ENCODE assay signal across 8 cellular contexts in genomic region chr2:178522950-178523595, GRCh38. TPM values are rescaled to one million over a fixed set of nuclear protein-coding genes. Genes with fewer than 3 reads are reported as not detected.
DNase-seq lines count a peak whose midpoint lies in the region; ATAC-seq and TF ChIP-seq lines count a peak whose summit lies in the region.

No MANE protein-coding gene starts in this region.

- peak in 2 of 4 donors; percentile 63 to 71 for TF ChIP-seq POLR2A in upper lobe of left lung (IDR thresholded peaks at IDR 0.05)

- H3K79me2 ChIP-seq in SU-DHL-6 (ENCODE audit: insufficient read depth, low read length), result peaks cover 39% of the 10 kb centered on the region

- H3K4me1 ChIP-seq in adipocyte (ENCODE audit: control insufficient read depth, insufficient read depth, low read length) (peaks cover 4% of the 10 kb centered on the region), heart right ventricle (peaks cover 0 to 27% (median 2%) of the 10 kb centered on the region in 9 donors), upper lobe of left lung (peaks cover 0 to 10% (median 7%) of the 10 kb centered on the region in 4 donors)

- no peaks in the 10 kb centered on the region for H3K9me2 ChIP-seq in SU-DHL-6 (replicated peaks; ENCODE audit: insufficient read depth, low read length)

- TF ChIP-seq CTCF in SU-DHL-6 (IDR thresholded peaks at IDR 0.05; ENCODE audit: insufficient read depth, low read length, poor library complexity, severe bottlenecking) (peak; percentile 78), heart right ventricle (IDR thresholded peaks at IDR 0.05) (peak; percentile 62 to 86 (median 77)), upper lobe of left lung (IDR thresholded peaks at IDR 0.05) (peak; percentile 63 to 80 (median 70))

- DNase-seq in Daoy (ENCODE audit: low read depth) (peak; percentile 92), LHCN-M2 (ENCODE audit: low read depth) (peak; percentile 69), adipocyte (ENCODE audit: low read depth) (peak; percentile 93), heart right ventricle (peak; percentile 78 to 80), pons (ENCODE audit: low spot score) (peak; percentile 81), upper lobe of left lung (peak; percentile 84 to 90)

- H3K4me3 ChIP-seq in SU-DHL-6 (ENCODE audit: insufficient read depth, low read length, poor library complexity, severe bottlenecking), result peak overlapping the region; percentile 79
- peak overlapping the region; percentile 96 for H3K4me3 ChIP-seq in adipocyte (ENCODE audit: low read length)
- peak overlapping the region; percentile 22 to 72 (median 61) for H3K4me3 ChIP-seq in heart right ventricle
- H3K4me3 ChIP-seq in upper lobe of left lung, result peak overlapping the region; percentile 54 to 72 (median 58)

- H3K4me2 ChIP-seq in SU-DHL-6 (ENCODE audit: low read depth, low read length, poor library complexity, severe bottlenecking), result peak overlapping the region; percentile 74

- no peaks in the 10 kb centered on the region; the same call in 1 of the 2 replicates for H4K20me1 ChIP-seq in SU-DHL-6 (ENCODE audit: low read depth, low read length)

- ATAC-seq in GM21717 (IDR thresholded peaks at IDR 0.05; ENCODE audit: unreplicated experiment), result peak; percentile 95
- peak; percentile 86 to 95 (median 90) for ATAC-seq in heart right ventricle
- ATAC-seq in upper lobe of left lung (ENCODE audit: low FRiP score in 2 of 2), result peak; percentile 96 to 99

- WGBS in heart right ventricle, 2 donors, result 9 to 25% methylated on average over 25 of the region's 25 CpGs
- 13 to 40% methylated on average over 19 to 25 of the region's 25 CpGs for whole genome bisulfite sequencing in upper lobe of left lung, 2 donors

- intact Hi-C loops in heart right ventricle (cut with DNase I), result loop anchor here in 2 of 10 donors (2.0 to 5.0 kb wide), 2 partner anchors 41 to 42 kb away; partner anchors contain the start of gene PLEKHA3 (in 2 of the 2)

- 0 out of 2 replicates have a peak, but pooled peaks cover 4% of the 10 kb centered on the region for H3F3A ChIP-seq in SU-DHL-6 (ENCODE audit: insufficient read depth)

- H3K27ac ChIP-seq in SU-DHL-6 (ENCODE audit: low read depth, low read length) (peak overlapping the region; percentile 48), heart right ventricle (peak overlapping the region in 9 of 10 donors; percentile 50 to 87 (median 71)), upper lobe of left lung (peak overlapping the region; percentile 63 to 89 (median 81))

- no peaks in the 10 kb centered on the region for H3K36me3 ChIP-seq in SU-DHL-6 (ENCODE audit: low read length)
- peaks cover 5% of the 10 kb centered on the region for H3K36me3 ChIP-seq in adipocyte (ENCODE audit: control insufficient read depth, insufficient read depth, low read length, severe bottlenecking)
- peaks cover 0 to 46% (median 27%) of the 10 kb centered on the region in 9 donors for H3K36me3 ChIP-seq in heart right ventricle
- no peaks in the 10 kb centered on the region for H3K36me3 ChIP-seq in upper lobe of left lung

- H2AFZ ChIP-seq in SU-DHL-6 (ENCODE audit: low read depth, low read length, severe bottlenecking), result peak overlapping the region; percentile 100

- H3K9ac ChIP-seq in SU-DHL-6 (ENCODE audit: low read length) (peak overlapping the region; percentile 76), adipocyte (ENCODE audit: low read length) (peak overlapping the region; percentile 94)

- no peaks in the 10 kb centered on the region for H3K27me3 ChIP-seq in SU-DHL-6 (ENCODE audit: low read length)
- no peaks in the 10 kb centered on the region for H3K27me3 ChIP-seq in adipocyte (replicated peaks; ENCODE audit: control insufficient read depth, insufficient read depth, low read length)
- H3K27me3 ChIP-seq in heart right ventricle, result no peaks in the 10 kb centered on the region
- no peaks in the 10 kb centered on the region for H3K27me3 ChIP-seq in upper lobe of left lung

- H3K9me3 ChIP-seq in SU-DHL-6 (ENCODE audit: insufficient read depth, low read length) (no peaks in the 10 kb centered on the region), adipocyte (ENCODE audit: control insufficient read depth, low read length) (no peaks in the 10 kb centered on the region), heart right ventricle (no peaks in the 10 kb centered on the region), upper lobe of left lung (no peaks in the 10 kb centered on the region)

- peak in 1 of 4 donors; percentile 9 for TF ChIP-seq EP300 in upper lobe of left lung (IDR thresholded peaks at IDR 0.05)

RNA-seq across cellular contexts. Expression of gene PLEKHA3, which starts 42.8 kb away (rescaled TPM):
- total RNA-seq in Daoy (2014; rRNA removed; shearing (Covaris generic)), result 7.9 and 11.7 TPM in 2 replicates
- 14.1 and 14.9 TPM in 2 replicates for total RNA-seq in LHCN-M2 (2014; rRNA removed)
- polyA plus RNA-seq in LHCN-M2 (2012), result 7.0 TPM
- 10 to 100 TPM; 32.4 to 53.2 (median 41.4) TPM for total RNA-seq in heart right ventricle
- 1 to 10 TPM; 2.5 to 6.4 TPM for polyA plus RNA-seq in heart right ventricle
- total RNA-seq in upper lobe of left lung, result 10 to 100 TPM in 5 of 6 donors, 1 to 10 TPM in 1; 5.2 to 28.9 (median 14.8) TPM

RNA-seq across cellular contexts. Expression of gene FKBP7, which starts 44.7 kb away (rescaled TPM):
- 29.0 and 43.0 TPM in 2 replicates for total RNA-seq in Daoy (2014; rRNA removed; shearing (Covaris generic))
- total RNA-seq in LHCN-M2 (2014; rRNA removed) (51.2 and 51.6 TPM in 2 replicates), heart right ventricle (10 to 100 TPM in 4 of 10 donors, 1 to 10 TPM in 6; 6.1 to 11.3 (median 9.2) TPM), upper lobe of left lung (10 to 100 TPM in 1 of 6 donors, 1 to 10 TPM in 5; 3.1 to 13.3 (median 5.3) TPM)
- 26.4 TPM for polyA plus RNA-seq in LHCN-M2 (2012)
- polyA plus RNA-seq in heart right ventricle, result 10 to 100 TPM in 1 of 2 donors, 1 to 10 TPM in 1; 6.1 to 12.4 TPM

Comparison
In these comparisons a context has a peak if more than half of its experiments do, and no peak if none do; other contexts are left out.
1. Peak in every context shown above with its lines: DNase-seq, ATAC-seq, H3K4me3 ChIP-seq and H3K27ac ChIP-seq.